In genomic region chr13:37106642-37107041, GRCh38 we compare ENCODE assay signal across 1 cellular context.
TF ChIP-seq lines count a peak whose summit lies in the region.

No MANE protein-coding gene starts in this region.

TF ChIP-seq in GM23338, 12 proteins besides CTCF, POLR2A, EP300 and RAD21 (continued from another document):
- TF ChIP-seq ZNF462 (CRISPR knock-in tag; IDR thresholded peaks at IDR 0.05) (no peak), REST (IDR thresholded peaks at IDR 0.05; ENCODE audit: unreplicated experiment) (no peak), JUNB (IDR thresholded peaks at IDR 0.05; ENCODE audit: unreplicated experiment) (no peak), ZNF114 (CRISPR knock-in tag; IDR thresholded peaks at IDR 0.05) (no peak), STAT1 (IDR thresholded peaks at IDR 0.05; ENCODE audit: unreplicated experiment) (no peak), ETS1 (IDR thresholded peaks at IDR 0.05) (no peak), ZNF331 (CRISPR knock-in tag; IDR thresholded peaks at IDR 0.05; ENCODE audit: low read depth) (no peak)
